Comparison of ENCODE assay signal across 1 cellular context in the genomic region with DNA sequence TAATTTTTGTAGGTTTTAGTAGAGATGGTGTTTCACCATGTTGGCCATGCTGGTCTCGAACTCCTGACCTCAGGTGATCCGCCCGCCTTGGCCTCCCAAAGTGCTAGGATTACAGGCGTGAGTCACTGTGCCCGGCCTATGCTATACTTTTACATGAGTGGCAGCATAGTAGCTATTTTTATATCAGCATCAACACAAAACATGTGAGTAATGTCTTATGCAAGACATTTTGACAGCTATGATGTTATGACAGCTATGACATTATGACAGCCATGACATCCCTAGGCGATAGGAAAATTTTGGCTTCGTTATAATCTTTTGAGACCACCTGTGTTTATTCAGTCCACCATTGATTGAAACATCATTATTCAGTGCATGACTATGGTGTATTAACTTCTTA.
TF ChIP-seq lines count a peak whose summit lies in the region.

No MANE protein-coding gene starts in this region.

TF ChIP-seq in neural cell, 6 proteins besides CTCF, POLR2A, EP300 and RAD21:
- no peak for TF ChIP-seq MXI1 (conservative IDR thresholded peaks at IDR 0.05; ENCODE audit: poor library complexity, severe bottlenecking)
- TF ChIP-seq EZH2 (IDR thresholded peaks at IDR 0.05; ENCODE audit: borderline replicate concordance, insufficient read depth, low read length, poor library complexity, severe bottlenecking) = no peak
- peak; percentile 79 for TF ChIP-seq POLR2AphosphoS5 (IDR thresholded peaks at IDR 0.05)
